9 cellular contexts compared by ENCODE assay signal in genomic region chr17:12256380-12256995, GRCh38.
DNase-seq lines count a peak whose midpoint lies in the region; ATAC-seq, FAIRE-seq and TF ChIP-seq lines count a peak whose summit lies in the region.
"Had no signal": no experiment of that assay in that cellular context is flagged by ENCODE, and none has a peak within 500 bp of the region (broad histone marks: within the 10 kb centered on the region; RNA-seq: fewer than 3 reads in every experiment).

No MANE protein-coding gene starts in this region.

- FAIRE-seq in A204.1 (lab: Jason Lieb, UNC): peak; percentile 93

- H3K4me1 ChIP-seq in osteoblast (ENCODE audit: insufficient read depth, low read length): no peaks in the 10 kb centered on the region
- no peaks in the 10 kb centered on the region for H3K4me1 ChIP-seq in effector memory CD4-positive, alpha-beta T cell (ENCODE audit: control insufficient read depth, insufficient read depth, low read length, poor library complexity, severe bottlenecking)

- H4K20me1 ChIP-seq in osteoblast (ENCODE audit: insufficient read depth, low read length): no peaks in the 10 kb centered on the region

- H3K27ac ChIP-seq in osteoblast (ENCODE audit: low read depth, low read length): no peak overlapping the region
- no peak overlapping the region for H3K27ac ChIP-seq in effector memory CD4-positive, alpha-beta T cell (ENCODE audit: insufficient read depth, low read length, poor library complexity, severe bottlenecking)
- H3K27ac ChIP-seq: HL-60 had no signal

- no peak overlapping the region for H3K4me3 ChIP-seq in osteoblast (ENCODE audit: insufficient read depth, low read length)
- no peak overlapping the region for H3K4me3 ChIP-seq in effector memory CD4-positive, alpha-beta T cell (ENCODE audit: insufficient read depth, low read depth, low read length, poor library complexity, severe bottlenecking)

- H3K36me3 ChIP-seq in osteoblast (ENCODE audit: insufficient read depth, low read length): no peaks in the 10 kb centered on the region
- H3K36me3 ChIP-seq in effector memory CD4-positive, alpha-beta T cell (ENCODE audit: control insufficient read depth, insufficient read depth, low read length): no peaks in the 10 kb centered on the region

- ATAC-seq in SK-N-SH treated with all-trans-retinoic acid at 6 μM for 48 hours: peak; percentile 72

- H3K27me3 ChIP-seq in osteoblast (ENCODE audit: insufficient read depth, low read length): no peaks in the 10 kb centered on the region
- H3K27me3 ChIP-seq in effector memory CD4-positive, alpha-beta T cell (replicated peaks; ENCODE audit: control insufficient read depth, insufficient read depth, low read length, poor library complexity, severe bottlenecking): no peaks in the 10 kb centered on the region

- no peak overlapping the region for H3K4me2 ChIP-seq in osteoblast (ENCODE audit: insufficient read depth, low read length)

- no peaks in the 10 kb centered on the region for H3K79me2 ChIP-seq in osteoblast (ENCODE audit: insufficient read depth, low read length)

- peak; percentile 75 for TF ChIP-seq CTCF in GM10248 (IDR thresholded peaks at IDR 0.05; ENCODE audit: control extremely low read depth, extremely low read depth, low read depth, missing control alignments)
- TF ChIP-seq CTCF in osteoblast (IDR thresholded peaks at IDR 0.05; ENCODE audit: extremely low read depth, low read depth, low read length): peak; percentile 78

- no peak overlapping the region for H2AFZ ChIP-seq in osteoblast (ENCODE audit: low read length)

- CTCF ChIA-PET in GM10248 (lab: Yijun Ruan, JAX): interaction anchor here (1.0 to 3.9 kb wide), 13 partner anchors 10 to 775 kb away, joined by 3 to 24 read pairs (median 7); partner anchors contain the start of gene MYOCD

- DNase-seq in GM10248 (ENCODE audit: extremely low spot score) (peak; percentile 47), HT1080 (ENCODE audit: low read depth) (peak; percentile 17), fibroblast of peridontal ligament (ENCODE audit: extremely low read depth) (peak; percentile 65), osteoblast (ENCODE audit: insufficient read length, low spot score, missing footprints) (peak; percentile 75)
- DNase-seq in effector memory CD4-positive, alpha-beta T cell: no peak
- DNase-seq in activated CD4-positive, CD25-positive, alpha-beta regulatory T cell (lab: John Stamatoyannopoulos, UW): no peak

- POLR2A ChIA-PET in GM10248 (lab: Yijun Ruan, JAX): interaction anchor here (0.5 kb wide), 1 partner anchor 23 kb away, joined by 5 read pairs; no protein-coding TSS in a partner anchor

- no peaks in the 10 kb centered on the region for H3K9me3 ChIP-seq in osteoblast (ENCODE audit: low read depth, low read length)
- no peaks in the 10 kb centered on the region for H3K9me3 ChIP-seq in effector memory CD4-positive, alpha-beta T cell (ENCODE audit: control insufficient read depth, low read length)

TF ChIP-seq in SK-N-SH treated with all-trans-retinoic acid at 6 μM for 48 hours, 23 proteins besides CTCF, POLR2A, EP300 and RAD21:
- TF ChIP-seq CSRNP3 (CRISPR knock-in tag; IDR thresholded peaks at IDR 0.05) (no peak), ZFP30 (CRISPR knock-in tag; IDR thresholded peaks at IDR 0.05) (no peak), PPARA (CRISPR knock-in tag; IDR thresholded peaks at IDR 0.05; ENCODE audit: borderline replicate concordance) (no peak), POU6F1 (CRISPR knock-in tag; IDR thresholded peaks at IDR 0.05; ENCODE audit: borderline replicate concordance, low read depth) (no peak), RARB (CRISPR knock-in tag; IDR thresholded peaks at IDR 0.05) (no peak), ESRRG (CRISPR knock-in tag; IDR thresholded peaks at IDR 0.05) (no peak), PATZ1 (CRISPR knock-in tag; IDR thresholded peaks at IDR 0.05; ENCODE audit: borderline replicate concordance) (no peak), TCF4 (CRISPR knock-in tag; IDR thresholded peaks at IDR 0.05; ENCODE audit: borderline replicate concordance) (no peak), TOX (CRISPR knock-in tag; IDR thresholded peaks at IDR 0.05; ENCODE audit: borderline replicate concordance) (no peak), ZFP3 (CRISPR knock-in tag; IDR thresholded peaks at IDR 0.05) (no peak), CREB5 (CRISPR knock-in tag; IDR thresholded peaks at IDR 0.05; ENCODE audit: low read depth) (no peak)

Comparison
In these comparisons a context has a peak if more than half of its experiments do, and no peak if none do; other contexts are left out.
1. DNase-seq: peak in GM10248 (single experiment), HT1080 (single experiment), fibroblast of peridontal ligament (single experiment) and osteoblast (single experiment); none in effector memory CD4-positive, alpha-beta T cell (0 of 3) and activated CD4-positive, CD25-positive, alpha-beta regulatory T cell (0 of 4).